ENCODE assay signal across 19 cellular contexts in the genomic region with DNA sequence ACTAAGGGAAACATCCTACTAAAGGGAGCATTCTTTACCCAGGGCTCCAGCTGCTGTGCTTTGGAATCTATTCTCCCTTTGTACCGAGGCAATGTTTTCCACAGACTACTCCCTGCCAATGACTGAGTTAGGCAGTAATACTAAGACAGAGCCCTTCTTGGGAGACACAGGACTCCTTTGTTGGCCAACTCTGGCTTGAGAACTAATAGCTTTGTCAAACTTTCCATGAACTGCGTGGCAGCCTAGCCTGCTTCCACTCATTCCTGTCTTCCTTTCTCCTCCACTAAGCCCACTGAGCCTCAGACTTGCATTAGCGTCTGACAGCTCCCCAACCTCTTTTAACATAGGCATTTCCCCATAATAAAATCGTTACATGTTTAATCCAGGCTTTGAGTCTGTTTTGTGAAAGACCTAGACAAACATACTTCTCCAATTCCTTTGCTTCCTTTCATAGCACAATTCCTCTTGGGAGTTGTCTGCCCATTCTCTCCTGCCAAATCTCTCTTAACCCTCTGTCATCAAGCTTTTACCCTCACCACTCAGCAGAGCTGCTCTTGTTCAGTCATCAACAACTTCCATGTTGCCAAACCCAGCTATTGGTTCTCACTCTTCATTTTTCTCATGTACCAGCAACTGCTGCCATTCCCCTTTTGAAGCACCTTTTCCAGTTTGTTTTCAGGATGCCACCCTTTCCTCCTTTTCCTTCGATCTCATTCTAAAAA.
DNase-seq lines count a peak whose midpoint lies in the region; ATAC-seq and TF ChIP-seq lines count a peak whose summit lies in the region.
"Had no signal": no experiment of that assay in that cellular context is flagged by ENCODE, and none has a peak within 500 bp of the region (broad histone marks: within the 10 kb centered on the region; RNA-seq: fewer than 3 reads in every experiment).

No MANE protein-coding gene starts in this region.

- in situ Hi-C loops in GM13977 (cut with MboI; ENCODE audit: low pct_unique_long_range_greater_than_20kb, low sequenced_read_pairs, unreplicated experiment), result no loop called here

- intact Hi-C loops in ascending aorta (cut with DNase I), result loop anchor here (1.0 to 5.0 kb wide), 8 partner anchors 14 to 503 kb away; a partner anchor contains a TSS
- intact Hi-C loops in left cardiac atrium (cut with DNase I), result no loop called here
- intact Hi-C loops in posterior cingulate gyrus (cut with DNase I), result loop anchor here (5.0 kb wide), 1 partner anchor 243 kb away; no protein-coding TSS in a partner anchor

- no peaks in the 10 kb centered on the region for H3K36me3 ChIP-seq in ascending aorta
- H3K36me3 ChIP-seq: adrenal gland, left lung had no signal

- no peaks in the 10 kb centered on the region for H3K9me3 ChIP-seq in ascending aorta
- H3K9me3 ChIP-seq: adrenal gland, left lung, psoas muscle, testis had no signal

- H3K4me3 ChIP-seq in AG10803 (ENCODE audit: low read length), result no peak overlapping the region
- no peak overlapping the region for H3K4me3 ChIP-seq in ascending aorta
- H3K4me3 ChIP-seq: adrenal gland, left lung, PC-9, psoas muscle, testis had no signal

- ATAC-seq in left cardiac atrium, result peak; percentile 72 to 95
- ATAC-seq: HCT116, left lung, psoas muscle had no signal

- H3K4me1 ChIP-seq in ascending aorta, result peaks cover 3 to 14% of the 10 kb centered on the region in 2 donors
- H3K4me1 ChIP-seq: adrenal gland, left lung, psoas muscle, testis had no signal

- peak overlapping the region; percentile 82 to 85 for H3K27ac ChIP-seq in ascending aorta
- H3K27ac ChIP-seq: adrenal gland, left lung, PC-9, psoas muscle, testis had no signal

- DNase-seq in AG10803 (ENCODE audit: low read depth) (peak; percentile 34), ascending aorta (ENCODE audit: low spot score in 2 of 2) (peak in 1 of 2 donors; percentile 80), left cardiac atrium (peak; percentile 36), posterior cingulate gyrus (peak in 6 of 10 donors; percentile 7 to 63 (median 30)), GM13977 (ENCODE audit: low spot score) (no peak), NCI-H1436 (lab: John Stamatoyannopoulos, UW) (no peak)
- no peak for DNase-seq in NK-92 treated with Interleukin-12 subunit alpha and Interleukin-12 subunit beta, amount 100 ng/mL, for 24 hours (lab: John Stamatoyannopoulos, UW)
- DNase-seq in stimulated activated CD4-positive, alpha-beta T cell treated with anti-CD3 and anti-CD28 coated beads, Interleukin-4, amount 100 ng/mL, for 1 hour, result no peak
- DNase-seq: activated CD4-positive, alpha-beta memory T cell treated with anti-CD3 and anti-CD28 coated beads for 36 hours; adrenal gland; cortex of kidney; left lung; naive B cell; NCI-H2029 treated with DMSO at 0.1 percent for 48 hours; NCI-H524 treated with DMSO at 0.1 percent for 48 hours; PC-9; psoas muscle; testis had no signal

- no peaks in the 10 kb centered on the region for H3K27me3 ChIP-seq in ascending aorta
- H3K27me3 ChIP-seq: adrenal gland, left lung, testis had no signal

- TF ChIP-seq CTCF in AG10803 (conservative IDR thresholded peaks at IDR 0.05; ENCODE audit: low read length), result no peak
- TF ChIP-seq CTCF in ascending aorta (IDR thresholded peaks at IDR 0.05), result no peak
- no peak for TF ChIP-seq CTCF in GM13977 (IDR thresholded peaks at IDR 0.05; ENCODE audit: extremely low read depth, insufficient read depth, missing control alignments)

Comparison
In these comparisons a context has a peak if more than half of its experiments do, and no peak if none do; other contexts are left out.
1. DNase-seq: peak in AG10803 (single experiment), left cardiac atrium (single experiment) and posterior cingulate gyrus (6 of 10); none in GM13977 (single experiment), NK-92 treated with Interleukin-12 subunit alpha and Interleukin-12 subunit beta, amount 100 ng/mL, for 24 hours (single experiment), NCI-H1436 (single experiment) and stimulated activated CD4-positive, alpha-beta T cell treated with anti-CD3 and anti-CD28 coated beads, Interleukin-4, amount 100 ng/mL, for 1 hour (single experiment).
2. intact Hi-C loops: an anchor here in ascending aorta (1.0 to 5.0 kb wide) and posterior cingulate gyrus (5.0 kb wide); none called in left cardiac atrium.